10 cellular contexts compared by ENCODE assay signal in genomic region chr17:64155751-64156544, GRCh38. TPM values are rescaled to one million over a fixed set of nuclear protein-coding genes. Genes with fewer than 3 reads are reported as not detected.
DNase-seq lines count a peak whose midpoint lies in the region; ATAC-seq and FAIRE-seq lines count a peak whose summit lies in the region.
"Had no signal": no experiment of that assay in that cellular context is flagged by ENCODE, and none has a peak within 500 bp of the region (broad histone marks: within the 10 kb centered on the region; RNA-seq: fewer than 3 reads in every experiment).

No MANE protein-coding gene starts in this region.

- H2AK5ac ChIP-seq in mesendoderm (ENCODE audit: low read length) = no peak overlapping the region

- H2BK15ac ChIP-seq in mesendoderm (replicated peaks; ENCODE audit: low read depth) = no peak overlapping the region

- H3K4me1 Mint-ChIP-seq in activated naive CD4-positive, alpha-beta T cell treated with anti-CD3 and anti-CD28 coated beads, Interleukin-2, amount 50 U/mL, for 24 hours = no peaks in the 10 kb centered on the region
- no peaks in the 10 kb centered on the region for H3K4me1 Mint-ChIP-seq in activated naive CD4-positive, alpha-beta T cell treated with anti-CD3 and anti-CD28 coated beads for 36 hours (ENCODE audit: low read depth)

- no peak overlapping the region for H3K18ac ChIP-seq in mesendoderm (ENCODE audit: low read length)

- H3K23ac ChIP-seq in mesendoderm (ENCODE audit: low read length) = no peak overlapping the region

- H3K4me2 ChIP-seq in mesendoderm (ENCODE audit: low read length) = no peak overlapping the region

- H3K79me2 ChIP-seq in mesendoderm (ENCODE audit: control insufficient read depth, insufficient read depth, low read length) = no peaks in the 10 kb centered on the region

- H3K27me3 Mint-ChIP-seq in activated naive CD4-positive, alpha-beta T cell treated with anti-CD3 and anti-CD28 coated beads, Interleukin-2, amount 50 U/mL, for 24 hours = no peaks in the 10 kb centered on the region
- no peaks in the 10 kb centered on the region for H3K27me3 Mint-ChIP-seq in activated naive CD4-positive, alpha-beta T cell treated with anti-CD3 and anti-CD28 coated beads for 36 hours (ENCODE audit: low read depth)
- H3K27me3 Mint-ChIP-seq: activated CD4-positive, alpha-beta memory T cell treated with anti-CD3 and anti-CD28 coated beads for 36 hours had no signal

- H3K36me3 ChIP-seq in aorta (ENCODE audit: control insufficient read depth in 1 of 2, insufficient read depth in 2 of 2, low read length in 1 of 2) (no peaks in the 10 kb centered on the region), mesendoderm (ENCODE audit: control insufficient read depth, insufficient read depth, low read length) (no peaks in the 10 kb centered on the region)

- peak overlapping the region; percentile 41 for H3K27ac Mint-ChIP-seq in activated naive CD4-positive, alpha-beta T cell treated with anti-CD3 and anti-CD28 coated beads, Interleukin-2, amount 50 U/mL, for 24 hours
- H3K27ac Mint-ChIP-seq in activated naive CD4-positive, alpha-beta T cell treated with anti-CD3 and anti-CD28 coated beads for 36 hours = no peak overlapping the region
- H3K27ac Mint-ChIP-seq: activated CD4-positive, alpha-beta memory T cell treated with anti-CD3 and anti-CD28 coated beads for 36 hours had no signal

- no peak overlapping the region for H3K27ac ChIP-seq in aorta (ENCODE audit: low read depth in 1 of 2, low read length in 2 of 2)
- no peak overlapping the region for H3K27ac ChIP-seq in mesendoderm (ENCODE audit: low read depth, low read length)
- H3K27ac ChIP-seq: foreskin keratinocyte had no signal

- no peak overlapping the region for H3K4me3 Mint-ChIP-seq in activated naive CD4-positive, alpha-beta T cell treated with anti-CD3 and anti-CD28 coated beads, Interleukin-2, amount 50 U/mL, for 24 hours
- no peak overlapping the region for H3K4me3 Mint-ChIP-seq in activated naive CD4-positive, alpha-beta T cell treated with anti-CD3 and anti-CD28 coated beads for 36 hours
- H3K4me3 Mint-ChIP-seq: activated CD4-positive, alpha-beta memory T cell treated with anti-CD3 and anti-CD28 coated beads for 36 hours had no signal

- no peak overlapping the region for H4K5ac ChIP-seq in mesendoderm (ENCODE audit: low read length)

- H3K27me3 ChIP-seq in aorta (ENCODE audit: control insufficient read depth in 1 of 2, insufficient read depth in 2 of 2, low read length in 1 of 2) (no peaks in the 10 kb centered on the region), mesendoderm (ENCODE audit: insufficient read depth, low read length, poor library complexity) (no peaks in the 10 kb centered on the region)
- H3K27me3 ChIP-seq: foreskin keratinocyte had no signal

- no peaks in the 10 kb centered on the region for H3K9me3 Mint-ChIP-seq in activated naive CD4-positive, alpha-beta T cell treated with anti-CD3 and anti-CD28 coated beads, Interleukin-2, amount 50 U/mL, for 24 hours
- H3K9me3 Mint-ChIP-seq in activated naive CD4-positive, alpha-beta T cell treated with anti-CD3 and anti-CD28 coated beads for 36 hours = no peaks in the 10 kb centered on the region
- H3K9me3 Mint-ChIP-seq: activated CD4-positive, alpha-beta memory T cell treated with anti-CD3 and anti-CD28 coated beads for 36 hours had no signal

- no peak overlapping the region for H3K4me3 ChIP-seq in aorta (ENCODE audit: low read length in 2 of 2)
- H3K4me3 ChIP-seq in mesendoderm (ENCODE audit: low read length) = no peak overlapping the region

- WGBS in aorta, 2 donors = 49 to 53% methylated on average over 11 of the region's 11 CpGs
- no CpG with 5 or more reads among the region's 11 CpGs for WGBS in mesendoderm (ENCODE audit: extremely low coverage, insufficient coverage, low lambda C conversion rate)

- no peak for DNase-seq in activated naive CD4-positive, alpha-beta T cell treated with anti-CD3 and anti-CD28 coated beads, Interleukin-2, amount 50 U/mL, for 16 hours
- peak; percentile 63 to 67 for DNase-seq in frontal cortex (ENCODE audit: low spot score in 2 of 2)
- DNase-seq in myocyte (ENCODE audit: low read depth) = peak; percentile 92
- peak in 1 of 2 donors; percentile 75 for DNase-seq in aorta
- DNase-seq in activated naive CD4-positive, alpha-beta T cell treated with anti-CD3 and anti-CD28 coated beads for 36 hours = no peak
- no peak for DNase-seq in mesendoderm
- DNase-seq: foreskin keratinocyte had no signal

- H3K4me1 ChIP-seq in aorta (ENCODE audit: control insufficient read depth in 1 of 2, insufficient read depth in 2 of 2, low read length in 2 of 2) (peaks cover 2 to 9% of the 10 kb centered on the region in 2 donors), mesendoderm (ENCODE audit: control insufficient read depth, low read depth, low read length) (no peaks in the 10 kb centered on the region)
- H3K4me1 ChIP-seq: foreskin keratinocyte had no signal

- no peaks in the 10 kb centered on the region for H3K9me3 ChIP-seq in aorta (ENCODE audit: control insufficient read depth, low read length)

- H2BK120ac ChIP-seq in mesendoderm (ENCODE audit: low read depth, low read length) = no peak overlapping the region

- ATAC-seq in aorta (ENCODE audit: low FRiP score) (peak; percentile 67), GM21381 (IDR thresholded peaks at IDR 0.05; ENCODE audit: unreplicated experiment) (no peak)
- ATAC-seq: foreskin keratinocyte had no signal

- no peak overlapping the region for H3K4ac ChIP-seq in mesendoderm (ENCODE audit: low read depth, low read length)

- no peaks in the 10 kb centered on the region for H3K79me1 ChIP-seq in mesendoderm (ENCODE audit: low read length)

- no peak overlapping the region for H3K56ac ChIP-seq in mesendoderm (ENCODE audit: low read length)

- H2BK5ac ChIP-seq in mesendoderm (ENCODE audit: low read length) = no peak overlapping the region

- FAIRE-seq in frontal cortex (lab: Jason Lieb, UNC) = no peak

- intact Hi-C loops in aorta (cut with DNase I) = loop anchor here in 1 of 2 donors (10.0 kb wide), 1 partner anchor 59 kb away; no protein-coding TSS in a partner anchor
- intact Hi-C loops in activated naive CD4-positive, alpha-beta T cell treated with anti-CD3 and anti-CD28 coated beads for 36 hours (cut with micrococcal nuclease) = no loop called here

- CTCF ChIA-PET in activated naive CD4-positive, alpha-beta T cell treated with anti-CD3 and anti-CD28 coated beads for 36 hours (lab: Charles Lee) = interaction anchor here (1.3 kb wide), 1 partner anchor 244 kb away, joined by 3 read pairs; the partner anchor contains the start of gene CSHL1

- no peak overlapping the region for H4K8ac ChIP-seq in mesendoderm (ENCODE audit: low read depth, low read length)

- H3K36me3 Mint-ChIP-seq in activated naive CD4-positive, alpha-beta T cell treated with anti-CD3 and anti-CD28 coated beads, Interleukin-2, amount 50 U/mL, for 24 hours = no peaks in the 10 kb centered on the region
- H3K36me3 Mint-ChIP-seq in activated naive CD4-positive, alpha-beta T cell treated with anti-CD3 and anti-CD28 coated beads for 36 hours (ENCODE audit: low read depth) = peaks cover 2% of the 10 kb centered on the region

- no peak overlapping the region for H3K9ac ChIP-seq in mesendoderm (ENCODE audit: low read length)

RNA-seq across cellular contexts. Expression of gene ERN1, which starts 26.0 kb away (rescaled TPM):
- total RNA-seq in frontal cortex (3.7 TPM), myocyte (4.0 and 5.6 TPM in 2 replicates), aorta (10 to 100 TPM; 17.8 to 31.0 TPM)
- 7.3 TPM for polyA plus RNA-seq in myocyte (2012)
- 1 to 10 TPM; 1.0 to 5.2 TPM for polyA plus RNA-seq in aorta
- total RNA-seq in activated naive CD4-positive, alpha-beta T cell treated with anti-CD3 and anti-CD28 coated beads for 36 hours = 10 to 100 TPM; 21.9 to 22.0 TPM
- 3.3 TPM for polyA plus RNA-seq in mesendoderm (2013, experiment 1 of 2)
- 2.9 TPM for polyA plus RNA-seq in mesendoderm (2013, experiment 2 of 2)

Comparison
In these comparisons a context has a peak if more than half of its experiments do, and no peak if none do; other contexts are left out.
1. DNase-seq: peak in frontal cortex (2 of 2) and myocyte (single experiment); none in activated naive CD4-positive, alpha-beta T cell treated with anti-CD3 and anti-CD28 coated beads, Interleukin-2, amount 50 U/mL, for 16 hours (single experiment), activated naive CD4-positive, alpha-beta T cell treated with anti-CD3 and anti-CD28 coated beads for 36 hours (single experiment) and mesendoderm (single experiment).